ENCODE assay signal across 8 cellular contexts in genomic region chr11:66344550-66345315, GRCh38. TPM values are rescaled to one million over a fixed set of nuclear protein-coding genes. Genes with fewer than 3 reads are reported as not detected.
DNase-seq lines count a peak whose midpoint lies in the region; ATAC-seq and TF ChIP-seq lines count a peak whose summit lies in the region.

BRMS1 (minus strand) TSS chr11:66345104; CDS start chr11:66342234, 2,870 bp downstream.

- H3K4me3 ChIP-seq in dorsolateral prefrontal cortex, result peak within 1 kb of the TSS; percentile 59 to 100 (median 94)
- H3K4me3 ChIP-seq in right lobe of liver, result peak within 1 kb of the TSS; percentile 92 to 100 (median 96)

- peak; percentile 98 for DNase-seq in CD14-positive monocyte (ENCODE audit: low spot score)
- DNase-seq in HK-2 (ENCODE audit: unreplicated experiment), result peak; percentile 86
- DNase-seq in NCI-H82 treated with DMSO at 0.1 percent for 48 hours (lab: John Stamatoyannopoulos, UW; ENCODE audit: unreplicated experiment), result peak; percentile 71
- peak; percentile 98 for DNase-seq in activated CD4-positive, alpha-beta memory T cell treated with anti-CD3 and anti-CD28 coated beads for 36 hours
- DNase-seq in dorsolateral prefrontal cortex, result peak; percentile 97 to 100 (median 99)
- DNase-seq in right lobe of liver, result peak; percentile 99
- DNase-seq in stimulated activated CD4-positive, alpha-beta T cell treated with anti-CD3 and anti-CD28 coated beads, Interleukin-4, amount 100 ng/mL, for 24 hours, result peak; percentile 97

- H3K27ac ChIP-seq in dorsolateral prefrontal cortex (peak within 1 kb of the TSS in 58 of 59 donors; percentile 8 to 98 (median 80)), right lobe of liver (peak within 1 kb of the TSS; percentile 11 to 64 (median 52))

- peaks cover 0 to 43% (median 13%) of the 10 kb centered on the region in 4 donors for H3K4me1 ChIP-seq in right lobe of liver

- H3K9me3 Mint-ChIP-seq in CD14-positive monocyte, result no peaks in the 10 kb centered on the region
- H3K9me3 Mint-ChIP-seq in activated CD4-positive, alpha-beta memory T cell treated with anti-CD3 and anti-CD28 coated beads for 36 hours, result peaks cover 2% of the 10 kb centered on the region

- H3K27me3 Mint-ChIP-seq in CD14-positive monocyte (ENCODE audit: low read depth in 3 of 3), result peaks cover 4 to 21% (median 11%) of the 10 kb centered on the region in 3 donors
- H3K27me3 Mint-ChIP-seq in activated CD4-positive, alpha-beta memory T cell treated with anti-CD3 and anti-CD28 coated beads for 36 hours, result peaks cover 3% of the 10 kb centered on the region

- H3K27me3 ChIP-seq in dorsolateral prefrontal cortex, result no peaks in the 10 kb centered on the region
- H3K27me3 ChIP-seq in right lobe of liver, result no peaks in the 10 kb centered on the region

- CTCF ChIA-PET in activated CD4-positive, alpha-beta memory T cell treated with anti-CD3 and anti-CD28 coated beads for 36 hours (lab: Charles Lee), result interaction anchor here (0.6 to 3.5 kb wide), 11 partner anchors 9 to 507 kb away, joined by 3 to 33 read pairs (median 4); partner anchors contain the start of genes MRPL11 and RIN1

- peaks cover 31% of the 10 kb centered on the region for H3K4me1 Mint-ChIP-seq in CD14-positive monocyte
- peaks cover 50% of the 10 kb centered on the region for H3K4me1 Mint-ChIP-seq in activated CD4-positive, alpha-beta memory T cell treated with anti-CD3 and anti-CD28 coated beads for 36 hours (ENCODE audit: low read depth)

- H3K36me3 ChIP-seq in right lobe of liver, result peaks cover 0 to 17% (median 4%) of the 10 kb centered on the region in 4 donors

- peak within 1 kb of the TSS; percentile 92 to 97 (median 95) for H3K27ac Mint-ChIP-seq in CD14-positive monocyte
- H3K27ac Mint-ChIP-seq in activated CD4-positive, alpha-beta memory T cell treated with anti-CD3 and anti-CD28 coated beads for 36 hours, result peak within 1 kb of the TSS; percentile 85

- ATAC-seq in GM19397 (IDR thresholded peaks at IDR 0.05; ENCODE audit: unreplicated experiment) (peak; percentile 66), right lobe of liver (peak; percentile 83 to 87 (median 85))

- WGBS in right lobe of liver (ENCODE audit: insufficient coverage, low coverage, low lambda C conversion rate, missing lambda C conversion rate), result under 1% methylated on average over 23 of the region's 59 CpGs

- intact Hi-C loops in CD14-positive monocyte (cut with micrococcal nuclease) (loop anchor here in 1 of 2 donors (2.0 kb wide), 2 partner anchors 32 to 498 kb away; partner anchors contain the start of gene RCE1), dorsolateral prefrontal cortex (cut with DNase I) (loop anchor here in 1 of 2 donors (5.0 to 10.0 kb wide), 4 partner anchors 32 to 500 kb away; partner anchors contain the start of genes RCE1, SF3B2 and TMEM151A), right lobe of liver (cut with DNase I) (no loop called here)
- intact Hi-C loops in activated CD4-positive, alpha-beta memory T cell treated with anti-CD3 and anti-CD28 coated beads for 36 hours (cut with micrococcal nuclease), result loop anchor here (1.0 to 5.0 kb wide), 4 partner anchors 32 to 499 kb away; partner anchors contain the start of genes RAB1B and RCE1

- H3K36me3 Mint-ChIP-seq in CD14-positive monocyte, result peaks cover 32 to 35% of the 10 kb centered on the region in 2 donors
- H3K36me3 Mint-ChIP-seq in activated CD4-positive, alpha-beta memory T cell treated with anti-CD3 and anti-CD28 coated beads for 36 hours, result peaks cover 15% of the 10 kb centered on the region

- POLR2A ChIA-PET in activated CD4-positive, alpha-beta memory T cell treated with anti-CD3 and anti-CD28 coated beads for 36 hours (lab: Charles Lee), result interaction anchor here (0.5 to 1.5 kb wide), 5 partner anchors 26 to 1421 kb away, joined by 3 to 6 read pairs (median 4); no protein-coding TSS in a partner anchor

- peak within 1 kb of the TSS; percentile 90 to 96 for H3K4me3 Mint-ChIP-seq in CD14-positive monocyte
- H3K4me3 Mint-ChIP-seq in activated CD4-positive, alpha-beta memory T cell treated with anti-CD3 and anti-CD28 coated beads for 36 hours, result peak within 1 kb of the TSS; percentile 94

- no peaks in the 10 kb centered on the region for H3K9me3 ChIP-seq in right lobe of liver

- TF ChIP-seq CTCF in CD14-positive monocyte (IDR thresholded peaks at IDR 0.05) (no peak), dorsolateral prefrontal cortex (IDR thresholded peaks at IDR 0.05 in 54 of 56, conservative IDR thresholded peaks at IDR 0.05 in 2 of 56; ENCODE audit: low read depth in 1 of 56, partially characterized antibody in 56 of 56) (peak in 53 of 56 donors; percentile 13 to 70 (median 49)), right lobe of liver (IDR thresholded peaks at IDR 0.05) (peak; percentile 5 to 30 (median 16))

- TF ChIP-seq POLR2A in right lobe of liver (IDR thresholded peaks at IDR 0.05), result peak; percentile 82

RNA-seq across cellular contexts. Expression of gene BRMS1, which starts in this region (rescaled TPM):
- 10 to 100 TPM; 62.0 to 65.2 TPM for polyA plus RNA-seq in CD14-positive monocyte
- 10 to 100 TPM; 29.3 to 31.2 TPM for total RNA-seq in activated CD4-positive, alpha-beta memory T cell treated with anti-CD3 and anti-CD28 coated beads for 36 hours
- total RNA-seq in dorsolateral prefrontal cortex, result 10 to 100 TPM; 10.3 to 25.1 (median 16.2) TPM
- total RNA-seq in right lobe of liver, result 10 to 100 TPM in 5 of 6 experiments, 1 to 10 TPM in 1; 8.2 to 31.9 (median 12.1) TPM

Comparison
In these comparisons a context has a peak if more than half of its experiments do, and no peak if none do; other contexts are left out.
1. Peak in every context shown above with its lines: DNase-seq, ATAC-seq, H3K4me3 ChIP-seq and H3K27ac ChIP-seq.